Comparison of ENCODE assay signal across 23 cellular contexts in genomic region chr2:21194147-21194546, GRCh38.
"Had no signal": no experiment of that assay in that cellular context is flagged by ENCODE, and none has a peak within 500 bp of the region (broad histone marks: within the 10 kb centered on the region; RNA-seq: fewer than 3 reads in every experiment).

No MANE protein-coding gene starts in this region.

- H3K4me3 Mint-ChIP-seq: memory B cell; naive B cell; natural killer cell treated with Interleukin-12 subunit alpha and Interleukin-12 subunit beta and Interleukin-15 and Interleukin-18, amount 100 ng/mL, for 72 hours; stimulated activated memory B cell treated with anti-CD40 and anti-IgM and Interleukin-4, amounts not matched to agents 10 μg/mL and 1 μg/mL and 100 μg/mL, for 72 hours; type B pancreatic cell had no signal

- H3K4me3 ChIP-seq: esophagus muscularis mucosa, lung, psoas muscle, sigmoid colon, spleen, testis, tibial artery had no signal

- H3K9me3 Mint-ChIP-seq: natural killer cell treated with Interleukin-12 subunit alpha and Interleukin-12 subunit beta and Interleukin-15 and Interleukin-18, amount 100 ng/mL, for 72 hours; type B pancreatic cell had no signal

- H3K4me1 Mint-ChIP-seq: memory B cell; naive B cell; stimulated activated memory B cell treated with anti-CD40 and anti-IgM and Interleukin-4, amounts not matched to agents 10 μg/mL and 1 μg/mL and 100 μg/mL, for 72 hours had no signal

- H3K27ac ChIP-seq: esophagus muscularis mucosa, foreskin keratinocyte, psoas muscle, sigmoid colon, spleen, tibial artery had no signal

- H3K27ac Mint-ChIP-seq: memory B cell; naive B cell; natural killer cell treated with Interleukin-12 subunit alpha and Interleukin-12 subunit beta and Interleukin-15 and Interleukin-18, amount 100 ng/mL, for 72 hours; stimulated activated memory B cell treated with anti-CD40 and anti-IgM and Interleukin-4, amounts not matched to agents 10 μg/mL and 1 μg/mL and 100 μg/mL, for 72 hours; type B pancreatic cell had no signal

- H3K9me3 ChIP-seq: esophagus muscularis mucosa, psoas muscle, sigmoid colon, spleen, testis, tibial artery had no signal

- H3K36me3 ChIP-seq: esophagus muscularis mucosa, sigmoid colon, spleen, tibial artery had no signal

- H3K36me3 Mint-ChIP-seq: memory B cell; naive B cell; natural killer cell treated with Interleukin-12 subunit alpha and Interleukin-12 subunit beta and Interleukin-15 and Interleukin-18, amount 100 ng/mL, for 72 hours; stimulated activated memory B cell treated with anti-CD40 and anti-IgM and Interleukin-4, amounts not matched to agents 10 μg/mL and 1 μg/mL and 100 μg/mL, for 72 hours; type B pancreatic cell had no signal

- H3K4me1 ChIP-seq: esophagus muscularis mucosa, foreskin keratinocyte, psoas muscle, sigmoid colon, spleen, testis, tibial artery had no signal

- H3K27me3 Mint-ChIP-seq: natural killer cell treated with Interleukin-12 subunit alpha and Interleukin-12 subunit beta and Interleukin-15 and Interleukin-18, amount 100 ng/mL, for 72 hours had no signal

- FAIRE-seq: endothelial cell of umbilical vein, keratinocyte had no signal

- H3K27me3 ChIP-seq: esophagus muscularis mucosa, foreskin keratinocyte, sigmoid colon, spleen, testis, tibial artery had no signal

- ATAC-seq: foreskin keratinocyte; left lobe of liver; natural killer cell treated with Interleukin-12 subunit alpha and Interleukin-12 subunit beta and Interleukin-15 and Interleukin-18, amount 100 ng/mL, for 72 hours; psoas muscle; right cardiac atrium; stimulated activated memory B cell treated with anti-CD40 and anti-IgM and Interleukin-4, amounts not matched to agents 10 μg/mL and 1 μg/mL and 100 μg/mL, for 72 hours; stimulated activated naive CD8-positive, alpha-beta T cell treated with anti-CD3 and anti-CD28 coated beads, Interleukin-15, Interleukin-2, amounts not matched to agents 100 U/mL and 50 U/mL, for 24 hours had no signal

- DNase-seq: caudate nucleus; cerebellar nuclear complex; cortex of kidney; foreskin keratinocyte; naive B cell; occipital lobe; psoas muscle; right cardiac atrium; sigmoid colon; spleen; stimulated activated CD4-positive, alpha-beta T cell treated with anti-CD3 and anti-CD28 coated beads, Interleukin-4, amount 100 ng/mL, for 4 hours; stimulated activated naive CD8-positive, alpha-beta T cell treated with anti-CD3 and anti-CD28 coated beads, Interleukin-15, Interleukin-2, amounts not matched to agents 100 U/mL and 50 U/mL, for 24 hours; tibial artery had no signal
